8 cellular contexts compared by ENCODE assay signal in the genomic region with DNA sequence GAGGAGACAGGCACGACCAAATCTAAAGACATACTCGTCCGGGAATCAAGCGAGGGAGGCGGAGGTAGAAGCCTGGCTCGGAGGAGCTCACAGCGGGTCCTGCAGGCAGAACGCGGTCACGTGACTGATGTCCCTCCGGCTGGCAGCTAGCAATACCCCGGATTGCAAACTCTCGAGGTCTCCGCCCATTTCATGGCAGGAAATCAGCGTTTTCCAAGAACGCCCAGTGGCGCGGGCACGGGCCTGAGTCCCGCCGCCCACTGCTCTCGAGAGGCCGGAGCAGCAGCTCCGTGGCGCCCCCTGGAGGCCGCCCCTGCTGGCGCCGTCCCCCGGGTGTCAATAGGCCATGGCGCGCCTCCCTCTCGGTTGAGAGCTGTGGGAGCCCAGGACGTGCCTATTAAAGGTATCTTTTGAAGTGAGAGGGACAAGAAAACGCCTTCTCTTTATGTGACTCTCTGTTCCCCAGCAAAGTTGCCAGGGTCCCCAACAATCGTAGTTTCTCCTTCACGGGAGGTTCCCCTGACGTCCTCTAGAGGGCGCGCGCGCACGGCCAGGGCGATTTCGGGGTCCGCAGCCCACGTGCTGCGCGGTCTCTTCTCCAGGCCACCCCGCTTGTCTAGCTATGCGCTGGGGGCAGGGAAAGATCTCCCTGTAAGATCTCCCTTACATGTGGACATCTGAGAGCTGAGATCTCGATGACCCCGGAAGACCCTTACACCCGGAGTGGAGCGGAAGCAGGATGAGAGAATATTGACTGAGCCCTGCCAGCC. TPM values are rescaled to one million over a fixed set of nuclear protein-coding genes. Genes with fewer than 3 reads are reported as not detected.
DNase-seq lines count a peak whose midpoint lies in the region; ATAC-seq, FAIRE-seq and TF ChIP-seq lines count a peak whose summit lies in the region.

No MANE protein-coding gene starts in this region.

- TF ChIP-seq RAD21 in A549 (conservative IDR thresholded peaks at IDR 0.05 in 1 of 2, IDR thresholded peaks at IDR 0.05 in 1 of 2), result peak; percentile 45 to 86

- intact Hi-C loops in activated B cell treated with CpG ODN at 0.5 μM for 24 hours (cut with micrococcal nuclease), result loop anchor here (1.0 to 5.0 kb wide), 4 partner anchors 59 to 714 kb away; no protein-coding TSS in a partner anchor

- H3K9ac ChIP-seq in GM23248 (peak overlapping the region; percentile 93), skeletal muscle tissue (ENCODE audit: low read depth in 1 of 3, low read length in 3 of 3) (peak overlapping the region; percentile 86 to 88 (median 87))

- H3K36me3 ChIP-seq in GM23248 (ENCODE audit: low read depth), result no peaks in the 10 kb centered on the region
- H3K36me3 ChIP-seq in skeletal muscle tissue (ENCODE audit: control insufficient read depth in 3 of 3, insufficient read depth in 3 of 3, low read length in 3 of 3), result no peaks in the 10 kb centered on the region

- WGBS in A549 (ENCODE audit: missing lambda C conversion rate), result 6% methylated on average over 25 of the region's 54 CpGs
- WGBS in GM23248 (ENCODE audit: low coverage in 1 of 2, low lambda C conversion rate in 2 of 2, missing lambda C conversion rate in 2 of 2), 2 experiments, result 1% methylated on average over 51 to 52 of the region's 54 CpGs

- DNase-seq in A549 (ENCODE audit: low read depth in 1 of 2, low spot score in 1 of 2) (peak; percentile 89 to 92), GM23248 (peak; percentile 99), NCI-H2227 treated with DMSO at 0.1 percent for 48 hours (lab: John Stamatoyannopoulos, UW) (peak; percentile 82), activated B cell treated with CpG ODN at 0.5 μM for 24 hours (peak; percentile 47), cardiac fibroblast (ENCODE audit: low read depth in 2 of 2) (peak; percentile 94 to 97), iPS-NIHi11 (ENCODE audit: low spot score) (peak; percentile 95)

- H3K27me3 Mint-ChIP-seq in activated B cell treated with CpG ODN at 0.5 μM for 24 hours, result peaks cover 27% of the 10 kb centered on the region

- H3K4me3 ChIP-seq in A549, result peak overlapping the region; percentile 44
- H3K4me3 ChIP-seq in GM23248, result peak overlapping the region; percentile 85
- peak overlapping the region; percentile 53 to 60 for H3K4me3 ChIP-seq in cardiac fibroblast (replicated peaks in 1 of 2; ENCODE audit: low read depth in 2 of 2, low read length in 2 of 2)
- H3K4me3 ChIP-seq in skeletal muscle tissue (ENCODE audit: low read length in 3 of 3), result peak overlapping the region; percentile 78 to 81 (median 79)

- peak; percentile 100 for TF ChIP-seq CTCF in A549 (IDR thresholded peaks at IDR 0.05)
- TF ChIP-seq CTCF in activated B cell treated with CpG ODN at 0.5 μM for 24 hours (IDR thresholded peaks at IDR 0.05), result peak; percentile 76
- peak; percentile 95 for TF ChIP-seq CTCF in cardiac fibroblast (IDR thresholded peaks at IDR 0.05; ENCODE audit: low read depth, low read length)

- H3K27me3 ChIP-seq in GM23248 (replicated peaks; ENCODE audit: insufficient read depth), result no peaks in the 10 kb centered on the region
- no peaks in the 10 kb centered on the region for H3K27me3 ChIP-seq in skeletal muscle tissue (ENCODE audit: control insufficient read depth in 3 of 3, insufficient read depth in 3 of 3, low read length in 3 of 3)

- H3K27ac Mint-ChIP-seq in activated B cell treated with CpG ODN at 0.5 μM for 24 hours, result no peak overlapping the region

- POLR2A ChIA-PET in A549 (lab: Yijun Ruan, JAX) (interaction anchor here (0.5 to 2.3 kb wide), 7 partner anchors 9 to 439 kb away, joined by 3 to 27 read pairs (median 4); partner anchors contain the start of gene RBFOX2), activated B cell treated with CpG ODN at 0.5 μM for 24 hours (lab: Charles Lee) (interaction anchor here (0.5 kb wide), 1 partner anchor 311 kb away, joined by 3 read pairs; no protein-coding TSS in a partner anchor)

- H3K4me1 ChIP-seq in A549 (peaks cover 5% of the 10 kb centered on the region; the same call in 2 of the 3 replicates), GM23248 (ENCODE audit: insufficient read depth) (0 out of 2 replicates have a peak, but pooled peaks cover 7% of the 10 kb centered on the region), skeletal muscle tissue (ENCODE audit: control insufficient read depth in 3 of 3, insufficient read depth in 3 of 3, low read length in 3 of 3) (peaks cover 9 to 15% (median 14%) of the 10 kb centered on the region in 3 donors)

- H3K4me2 ChIP-seq in A549 (peak overlapping the region; percentile 91), GM23248 (ENCODE audit: unreplicated experiment) (peak overlapping the region; percentile 99)

- H3K9me3 Mint-ChIP-seq in activated B cell treated with CpG ODN at 0.5 μM for 24 hours, result no peaks in the 10 kb centered on the region

- no peaks in the 10 kb centered on the region for H3K9me3 ChIP-seq in A549
- H3K9me3 ChIP-seq in GM23248 (ENCODE audit: low read depth), result no peaks in the 10 kb centered on the region
- H3K9me3 ChIP-seq in skeletal muscle tissue (ENCODE audit: control insufficient read depth in 3 of 3, low read length in 3 of 3), result no peaks in the 10 kb centered on the region

- no peaks in the 10 kb centered on the region for H3K36me3 Mint-ChIP-seq in activated B cell treated with CpG ODN at 0.5 μM for 24 hours (ENCODE audit: low read depth)

- H3K79me2 ChIP-seq in GM23248 (ENCODE audit: insufficient read depth), result no peaks in the 10 kb centered on the region

- CTCF ChIA-PET in A549 (lab: Yijun Ruan, JAX) (interaction anchor here (0.6 to 5.1 kb wide), 96 partner anchors 9 to 715 kb away, joined by 3 to 85 read pairs (median 5); partner anchors contain the start of genes MB and RBFOX2), activated B cell treated with CpG ODN at 0.5 μM for 24 hours (lab: Charles Lee) (interaction anchor here (0.6 to 1.3 kb wide), 8 partner anchors 9 to 438 kb away, joined by 3 to 5 read pairs (median 4); no protein-coding TSS in a partner anchor)

- no peak for FAIRE-seq in A549 (lab: Jason Lieb, UNC)

- H3F3A ChIP-seq in GM23248 (ENCODE audit: insufficient read depth), result 0 out of 2 replicates have a peak, but pooled peaks cover 4% of the 10 kb centered on the region

- peak; percentile 94 to 96 for ATAC-seq in A549
- peak; percentile 47 for ATAC-seq in activated B cell treated with CpG ODN at 0.5 μM for 24 hours (ENCODE audit: low read depth)
- no peak for ATAC-seq in HG03095 (IDR thresholded peaks at IDR 0.05; ENCODE audit: unreplicated experiment)

- H4K20me1 ChIP-seq in GM23248 (ENCODE audit: insufficient read depth), result no peaks in the 10 kb centered on the region

- no peak for TF ChIP-seq EP300 in A549 (IDR thresholded peaks at IDR 0.05)

- peaks cover 11% of the 10 kb centered on the region for H3K4me1 Mint-ChIP-seq in activated B cell treated with CpG ODN at 0.5 μM for 24 hours

- peak; percentile 62 for TF ChIP-seq POLR2A in A549 (IDR thresholded peaks at IDR 0.05; ENCODE audit: low read length)

- H3K9me2 ChIP-seq in GM23248 (ENCODE audit: insufficient read depth), result no peaks in the 10 kb centered on the region

- in situ Hi-C loops in GM23248 (cut with MboI), result loop anchor here (10.0 kb wide), 1 partner anchor 131 kb away; no protein-coding TSS in a partner anchor

- peak overlapping the region; percentile 70 for H3K4me3 Mint-ChIP-seq in activated B cell treated with CpG ODN at 0.5 μM for 24 hours

- peak overlapping the region; percentile 99 for H2AFZ ChIP-seq in GM23248

- H3K27ac ChIP-seq in A549, result peak overlapping the region; percentile 88 to 92
- H3K27ac ChIP-seq in GM23248, result peak overlapping the region; percentile 88
- peak overlapping the region; percentile 68 for H3K27ac ChIP-seq in skeletal muscle tissue (ENCODE audit: low read depth, low read length)

TF ChIP-seq in A549, 52 proteins besides CTCF, POLR2A, EP300 and RAD21 (continues in another document):
- TF ChIP-seq PHF8 (IDR thresholded peaks at IDR 0.05; ENCODE audit: borderline replicate concordance, low read depth) (no peak), CEBPB (IDR thresholded peaks at IDR 0.05) (no peak), CBX2 (IDR thresholded peaks at IDR 0.05; ENCODE audit: borderline replicate concordance, low read depth) (no peak), ESRRA (IDR thresholded peaks at IDR 0.05; ENCODE audit: borderline replicate concordance, low read length) (no peak), GATA3 (IDR thresholded peaks at IDR 0.05; ENCODE audit: borderline replicate concordance) (no peak), ZNF302 (CRISPR knock-in tag; IDR thresholded peaks at IDR 0.05) (no peak), FOXS1 (CRISPR knock-in tag; IDR thresholded peaks at IDR 0.05) (no peak), CHD2 (IDR thresholded peaks at IDR 0.05; ENCODE audit: low read length, partially characterized antibody) (no peak), HDAC2 (IDR thresholded peaks at IDR 0.05) (no peak), TFCP2L1 (CRISPR knock-in tag; IDR thresholded peaks at IDR 0.05) (no peak), HOXB5 (CRISPR knock-in tag; IDR thresholded peaks at IDR 0.05) (no peak), RCOR1 (IDR thresholded peaks at IDR 0.05; ENCODE audit: low read depth, low read length) (no peak), FOSB (CRISPR knock-in tag; IDR thresholded peaks at IDR 0.05) (no peak), MYC (IDR thresholded peaks at IDR 0.05; ENCODE audit: borderline replicate concordance, low read length) (0 out of 2 replicates have a peak, but pooled peaks have one; percentile 68), JUNB (IDR thresholded peaks at IDR 0.05) (no peak), ZFP36 (IDR thresholded peaks at IDR 0.05; ENCODE audit: borderline replicate concordance, partially characterized antibody) (no peak)
- TF ChIP-seq, protein P1, sequence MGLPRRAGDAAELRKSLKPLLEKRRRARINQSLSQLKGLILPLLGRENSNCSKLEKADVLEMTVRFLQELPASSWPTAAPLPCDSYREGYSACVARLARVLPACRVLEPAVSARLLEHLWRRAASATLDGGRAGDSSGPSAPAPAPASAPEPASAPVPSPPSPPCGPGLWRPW (IDR thresholded peaks at IDR 0.05), result no peak

RNA-seq across cellular contexts. Expression of gene RBFOX2, which starts 37.3 kb away (rescaled TPM):
- polyA plus RNA-seq in A549 (2011; rRNA removed) (65.3 and 77.7 TPM in 2 replicates), A549 (2017; fragmentation: RNase III; extraction: RNeasy Plus Mini Kit Qiagen cat#74134 plus additional on column Dnase treatment) (30.3 to 32.0 TPM (median 30.4 TPM) in 3 replicates), GM23248 (2016; fragmentation: Nextera tagmentation; extraction: Ambion mirVana) (127 and 135 TPM in 2 replicates)
- polyA plus RNA-seq in A549 (2012; cell fraction: cytosol; rRNA removed), result 47.3 and 52.3 TPM in 2 replicates
- polyA plus RNA-seq in A549 (2012; cell fraction: nucleus; rRNA removed), result 57.8 and 60.0 TPM in 2 replicates
- 110 and 111 TPM in 2 replicates for polyA minus RNA-seq in A549 (2011; rRNA and poly(A)+ RNA removed)
- 136 and 139 TPM in 2 replicates for total RNA-seq in GM23248 (2014; rRNA removed; shearing (Covaris generic))
- total RNA-seq in activated B cell treated with CpG ODN at 0.5 μM for 24 hours (not detected in 2 replicates), skeletal muscle tissue (200 TPM)

Comparison
In these comparisons a context has a peak if more than half of its experiments do, and no peak if none do; other contexts are left out.
1. DNase-seq: peak in every context shown above with its lines; median percentile 99 in GM23248; 96 in cardiac fibroblast; 95 in iPS-NIHi11; 90 in A549; 82 in NCI-H2227 treated with DMSO at 0.1 percent for 48 hours; 47 in activated B cell treated with CpG ODN at 0.5 μM for 24 hours.
2. RNA of gene RBFOX2, which starts 37.3 kb away (total RNA-seq): 200 TPM in skeletal muscle tissue (single experiment) and 136 to 139 TPM in GM23248; not detected in activated B cell treated with CpG ODN at 0.5 μM for 24 hours; every median in the first group is over 100 times any median in the second.
3. Peak in every context shown above with its lines, with median percentiles within 50 percentile points of each other: H3K27ac ChIP-seq, H3K4me3 ChIP-seq and CTCF ChIP-seq.